Comparison of ENCODE assay signal across 10 cellular contexts in genomic region chr2:85702172-85702571, GRCh38. TPM values are rescaled to one million over a fixed set of nuclear protein-coding genes. Genes with fewer than 3 reads are reported as not detected.
DNase-seq lines count a peak whose midpoint lies in the region; TF ChIP-seq lines count a peak whose summit lies in the region.
"Had no signal": no experiment of that assay in that cellular context is flagged by ENCODE, and none has a peak within 500 bp of the region (broad histone marks: within the 10 kb centered on the region; RNA-seq: fewer than 3 reads in every experiment).

No MANE protein-coding gene starts in this region.

- H3K27ac ChIP-seq in brain microvascular endothelial cell: peak overlapping the region; percentile 76
- H3K27ac ChIP-seq in mesenchymal stem cell (ENCODE audit: low read length, poor library complexity, severe bottlenecking): no peak overlapping the region
- H3K27ac ChIP-seq: thoracic aorta had no signal

- no peaks in the 10 kb centered on the region for H3K36me3 ChIP-seq in brain microvascular endothelial cell (replicated peaks)
- no peaks in the 10 kb centered on the region for H3K36me3 ChIP-seq in mesenchymal stem cell (ENCODE audit: control insufficient read depth in 1 of 2, insufficient read depth in 2 of 2, low read depth in 1 of 2, low read length in 2 of 2)
- H3K36me3 ChIP-seq: thoracic aorta had no signal

- no peak overlapping the region for H4K91ac ChIP-seq in mesenchymal stem cell (ENCODE audit: low read length)

- H2AFZ ChIP-seq in mesenchymal stem cell (ENCODE audit: low read depth, low read length): no peak overlapping the region

- H2BK5ac ChIP-seq in mesenchymal stem cell (ENCODE audit: low read depth, low read length, poor library complexity, severe bottlenecking): no peak overlapping the region

- no peaks in the 10 kb centered on the region for H3K27me3 ChIP-seq in brain microvascular endothelial cell (replicated peaks)
- peaks cover 0 to 9% of the 10 kb centered on the region in 2 experiments for H3K27me3 ChIP-seq in mesenchymal stem cell (ENCODE audit: control insufficient read depth in 1 of 2, insufficient read depth in 1 of 2, low read length in 2 of 2)

- no peaks in the 10 kb centered on the region for H3K9me3 ChIP-seq in mesenchymal stem cell (ENCODE audit: control insufficient read depth, low read length)
- H3K9me3 ChIP-seq: thoracic aorta had no signal

- no peak for TF ChIP-seq CTCF in brain microvascular endothelial cell (IDR thresholded peaks at IDR 0.05; ENCODE audit: low read depth, low read length, missing control alignments)

- peak; percentile 34 for DNase-seq in GM04503 (ENCODE audit: low read depth)
- peak; percentile 46 for DNase-seq in NCI-H226
- no peak for DNase-seq in brain microvascular endothelial cell
- DNase-seq in mesenchymal stem cell: peak; percentile 65
- no peak for DNase-seq in NCI-H1436 treated with DMSO at 0.1 percent for 48 hours (lab: John Stamatoyannopoulos, UW)
- no peak for DNase-seq in RPMI8226
- no peak for DNase-seq in islet precursor cell
- DNase-seq: activated T-cell treated with anti-CD3 and anti-CD28 coated beads, Interleukin-2, amount 50 U/mL, for 24 hours; T-helper 9 cell had no signal

- H3K14ac ChIP-seq in mesenchymal stem cell (ENCODE audit: low read length in 2 of 2): no peak overlapping the region

- no peak overlapping the region for H4K8ac ChIP-seq in mesenchymal stem cell (ENCODE audit: low read length)

- H3K4me1 ChIP-seq in mesenchymal stem cell (ENCODE audit: control insufficient read depth, insufficient read depth, low read depth, low read length): peaks cover 7% of the 10 kb centered on the region

- no peaks in the 10 kb centered on the region for H3K79me1 ChIP-seq in mesenchymal stem cell (replicated peaks; ENCODE audit: low read length, poor library complexity, severe bottlenecking)

- H2BK120ac ChIP-seq in mesenchymal stem cell (ENCODE audit: low read depth, low read length): no peak overlapping the region

- no peak overlapping the region for H3K4me3 ChIP-seq in brain microvascular endothelial cell (ENCODE audit: low read depth, low read length)
- H3K4me3 ChIP-seq in mesenchymal stem cell (ENCODE audit: insufficient read depth in 1 of 2, low read depth in 1 of 2, low read length in 2 of 2): peak overlapping the region in 1 of 2 experiments; percentile 61
- H3K4me3 ChIP-seq: thoracic aorta had no signal

- in situ Hi-C loops in brain microvascular endothelial cell (cut with HindIII; ENCODE audit: low pct_ligation_motif_present, low sequenced_read_pairs): loop anchor here (25.0 kb wide), 1 partner anchor 110 kb away; no protein-coding TSS in a partner anchor

- H2AK5ac ChIP-seq in mesenchymal stem cell (ENCODE audit: low read length, severe bottlenecking): no peak overlapping the region

- H3K4me2 ChIP-seq in mesenchymal stem cell (ENCODE audit: low read length, poor library complexity, severe bottlenecking): no peak overlapping the region

- no peak overlapping the region for H3K18ac ChIP-seq in mesenchymal stem cell (ENCODE audit: low read depth in 1 of 2, low read length in 2 of 2)

- H2BK12ac ChIP-seq in mesenchymal stem cell (ENCODE audit: low read length in 2 of 2): no peak overlapping the region

- peak overlapping the region; percentile 67 for H3K9ac ChIP-seq in mesenchymal stem cell (ENCODE audit: low read length)

- H3K4ac ChIP-seq in mesenchymal stem cell (ENCODE audit: low read depth in 1 of 2, low read length in 2 of 2): no peak overlapping the region

- no peak overlapping the region for H3K23ac ChIP-seq in mesenchymal stem cell (ENCODE audit: low read length in 2 of 2)

- no peak overlapping the region for H2BK15ac ChIP-seq in mesenchymal stem cell (ENCODE audit: low read depth, poor library complexity, severe bottlenecking)

RNA-seq across cellular contexts. Expression of gene GNLY, which starts 8.0 kb away (rescaled TPM):
- polyA plus RNA-seq in mesenchymal stem cell (2013, experiment 1 of 2): not detected
- not detected for polyA plus RNA-seq in mesenchymal stem cell (2013, experiment 2 of 2)

RNA-seq across cellular contexts. Expression of gene SFTPB, which starts 34.2 kb away (rescaled TPM):
- not detected for polyA plus RNA-seq in mesenchymal stem cell (2013, experiment 1 of 2)
- polyA plus RNA-seq in mesenchymal stem cell (2013, experiment 2 of 2): not detected

RNA-seq across cellular contexts. Expression of gene ATOH8, which starts 51.6 kb away (rescaled TPM):
- 5.8 TPM for polyA plus RNA-seq in mesenchymal stem cell (2013, experiment 1 of 2)
- 6.0 TPM for polyA plus RNA-seq in mesenchymal stem cell (2013, experiment 2 of 2)

Comparison
In these comparisons a context has a peak if more than half of its experiments do, and no peak if none do; other contexts are left out.
1. DNase-seq: peak in GM04503 (single experiment), NCI-H226 (single experiment) and mesenchymal stem cell (single experiment); none in brain microvascular endothelial cell (single experiment), NCI-H1436 treated with DMSO at 0.1 percent for 48 hours (single experiment), RPMI8226 (single experiment) and islet precursor cell (single experiment).